8 cellular contexts compared by ENCODE assay signal in genomic region chr9:95048225-95049087, GRCh38.
DNase-seq lines count a peak whose midpoint lies in the region; ATAC-seq and TF ChIP-seq lines count a peak whose summit lies in the region.

No MANE protein-coding gene starts in this region.

- peaks cover 4% of the 10 kb centered on the region for H3K36me3 Mint-ChIP-seq in memory B cell

- H3K27ac ChIP-seq in duodenal mucosa (ENCODE audit: low read depth, low read length), result peak overlapping the region; percentile 87

- no peaks in the 10 kb centered on the region for H3K9me3 Mint-ChIP-seq in memory B cell

- H3K27me3 ChIP-seq in duodenal mucosa (ENCODE audit: control insufficient read depth in 1 of 2, insufficient read depth in 2 of 2, low read length in 2 of 2), result no peaks in the 10 kb centered on the region

- peak overlapping the region; percentile 83 to 85 for H3K9ac ChIP-seq in duodenal mucosa (ENCODE audit: low read depth in 1 of 2, low read length in 2 of 2)

- H3K27me3 Mint-ChIP-seq in memory B cell, result peaks cover 3% of the 10 kb centered on the region

- peaks cover 0 to 3% of the 10 kb centered on the region in 2 donors for H3K36me3 ChIP-seq in duodenal mucosa (ENCODE audit: control insufficient read depth in 1 of 2, insufficient read depth in 2 of 2, low read length in 2 of 2)

- H3K4me1 Mint-ChIP-seq in memory B cell, result peaks cover 6% of the 10 kb centered on the region

- H3K4me3 Mint-ChIP-seq in memory B cell, result peak overlapping the region; percentile 79

- ATAC-seq in memory B cell (ENCODE audit: low read depth), result peak; percentile 89
- no peak for ATAC-seq in GM21529 (IDR thresholded peaks at IDR 0.05; ENCODE audit: unreplicated experiment)

- DNase-seq in ELR (ENCODE audit: low read depth), result peak; percentile 68
- DNase-seq in HFF-Myc (ENCODE audit: extremely low read depth, low read depth), result no peak
- DNase-seq in NCI-H146 treated with DMSO at 0.1 percent for 48 hours (lab: John Stamatoyannopoulos, UW; ENCODE audit: unreplicated experiment), result peak; percentile 25
- peak; percentile 54 for DNase-seq in activated CD4-positive, alpha-beta T cell treated with anti-CD3 and anti-CD28 coated beads for 48 hours
- peak; percentile 29 to 41 for DNase-seq in memory B cell (ENCODE audit: low spot score in 2 of 2)
- peak; percentile 25 to 36 for DNase-seq in stimulated activated CD8-positive, alpha-beta memory T cell treated with anti-CD3 and anti-CD28 coated beads, Interleukin-15, amount 100 ng/mL, for 48 hours (ENCODE audit: low read depth in 2 of 2)

- H3K4me1 ChIP-seq in duodenal mucosa (ENCODE audit: control insufficient read depth in 1 of 2, insufficient read depth in 2 of 2, low read length in 2 of 2), result peaks cover 20 to 23% of the 10 kb centered on the region in 2 donors

- H3K4me3 ChIP-seq in HFF-Myc (replicated peaks; ENCODE audit: low read depth, low read length) (peak overlapping the region; percentile 54), duodenal mucosa (ENCODE audit: low read depth in 1 of 2, low read length in 2 of 2) (peak overlapping the region; percentile 76 to 78)

- peak overlapping the region; percentile 53 for H3K27ac Mint-ChIP-seq in memory B cell

- no peak for TF ChIP-seq CTCF in HFF-Myc (IDR thresholded peaks at IDR 0.05; ENCODE audit: low read depth, low read length, missing control alignments)

- no peaks in the 10 kb centered on the region for H3K9me3 ChIP-seq in duodenal mucosa (ENCODE audit: control insufficient read depth in 1 of 2, low read length in 2 of 2)
